Comparison of ENCODE assay signal across 11 cellular contexts in genomic region chr1:155008015-155008941, GRCh38. TPM values are rescaled to one million over a fixed set of nuclear protein-coding genes. Genes with fewer than 3 reads are reported as not detected.
DNase-seq lines count a peak whose midpoint lies in the region; ATAC-seq, FAIRE-seq and TF ChIP-seq lines count a peak whose summit lies in the region.
"Had no signal": no experiment of that assay in that cellular context is flagged by ENCODE, and none has a peak within 500 bp of the region (broad histone marks: within the 10 kb centered on the region; RNA-seq: fewer than 3 reads in every experiment).

No MANE protein-coding gene starts in this region.

- H3K4me1 ChIP-seq in mucosa of descending colon (ENCODE audit: low read depth) (peaks cover 81% of the 10 kb centered on the region), tibial artery (peaks cover 0 to 92% (median 67%) of the 10 kb centered on the region in 4 donors)

- TF ChIP-seq CTCF in mucosa of descending colon (IDR thresholded peaks at IDR 0.05) = no peak
- TF ChIP-seq CTCF in tibial artery (IDR thresholded peaks at IDR 0.05) = no peak
- no peak for TF ChIP-seq CTCF in osteocyte (IDR thresholded peaks at IDR 0.05)
- no peak for TF ChIP-seq CTCF in D721Med (IDR thresholded peaks at IDR 0.05; ENCODE audit: insufficient read depth, missing control alignments)

- H3K4me1 Mint-ChIP-seq in osteocyte (ENCODE audit: unreplicated experiment) = peaks cover 31% of the 10 kb centered on the region

- H3K4me3 ChIP-seq in mucosa of descending colon (peak overlapping the region; percentile 5), tibial artery (peak overlapping the region; percentile 10 to 26)

- H3K27ac Mint-ChIP-seq in osteocyte (ENCODE audit: unreplicated experiment) = no peak overlapping the region
- H3K27ac Mint-ChIP-seq: memory B cell had no signal

- DNase-seq in activated CD4-positive, CD25-positive, alpha-beta regulatory T cell (lab: John Stamatoyannopoulos, UW) = no peak
- DNase-seq in mucosa of descending colon = peak; percentile 70 to 86 (median 76)
- DNase-seq in tibial artery = no peak
- DNase-seq in osteocyte (ENCODE audit: extremely low spot score, unreplicated experiment) = no peak
- no peak for DNase-seq in retina
- no peak for DNase-seq in D721Med (ENCODE audit: insufficient read length, low spot score)
- DNase-seq: NCI-H2171 treated with DMSO at 0.1 percent for 48 hours had no signal

- H3K36me3 ChIP-seq in mucosa of descending colon (ENCODE audit: low read depth) = no peaks in the 10 kb centered on the region
- peaks cover 0 to 9% (median 0%) of the 10 kb centered on the region in 3 donors for H3K36me3 ChIP-seq in tibial artery

- intact Hi-C loops in mucosa of descending colon (cut with DNase I, micrococcal nuclease) = no loop called here
- intact Hi-C loops in tibial artery (cut with DNase I; ENCODE audit: low total_unique reads) = no loop called here

- no peak overlapping the region for H3K4me3 Mint-ChIP-seq in osteocyte (ENCODE audit: unreplicated experiment)
- H3K4me3 Mint-ChIP-seq: memory B cell had no signal

- no peaks in the 10 kb centered on the region for H3K9me3 ChIP-seq in mucosa of descending colon
- H3K9me3 ChIP-seq in tibial artery = no peaks in the 10 kb centered on the region

- H3K9me3 Mint-ChIP-seq in osteocyte (ENCODE audit: unreplicated experiment) = no peaks in the 10 kb centered on the region
- H3K9me3 Mint-ChIP-seq: memory B cell had no signal

- FAIRE-seq in D721Med (lab: Jason Lieb, UNC) = no peak

- H3K27ac ChIP-seq in angular gyrus (ENCODE audit: low read depth, low read length) (peak overlapping the region; percentile 98), tibial artery (peak overlapping the region; percentile 95 to 96)

- H3K27me3 ChIP-seq in tibial artery = no peaks in the 10 kb centered on the region

- ATAC-seq in activated CD4-positive, CD25-positive, alpha-beta regulatory T cell treated with anti-CD3 and anti-CD28 coated beads, Interleukin-2, amount 50 U/mL, for 24 hours = peak; percentile 10 to 28
- ATAC-seq in mucosa of descending colon = peak; percentile 49

- peaks cover 2% of the 10 kb centered on the region for H3K36me3 Mint-ChIP-seq in osteocyte (ENCODE audit: unreplicated experiment)

- no peaks in the 10 kb centered on the region for H3K27me3 Mint-ChIP-seq in osteocyte (ENCODE audit: unreplicated experiment)
- H3K27me3 Mint-ChIP-seq: memory B cell had no signal

RNA-seq across cellular contexts. Expression of gene ZBTB7B, which starts 5.7 kb away (rescaled TPM):
- total RNA-seq in mucosa of descending colon (100 to 1,000 TPM; 175 to 313 (median 255) TPM), osteocyte (34.4 and 37.8 TPM in 2 replicates)

RNA-seq across cellular contexts. Expression of gene LENEP, which starts 14.9 kb away (rescaled TPM):
- total RNA-seq in mucosa of descending colon = under 1 TPM in 2 of 3 donors, not detected in 1; 0.60 to 0.76 TPM
- not detected in 2 replicates for total RNA-seq in osteocyte
- total RNA-seq: aorta had no signal

RNA-seq across cellular contexts. Expression of gene FLAD1, which starts 25.1 kb away (rescaled TPM):
- 10 to 100 TPM; 28.4 to 40.4 (median 31.2) TPM for total RNA-seq in mucosa of descending colon
- total RNA-seq in osteocyte = 30.2 and 31.2 TPM in 2 replicates

RNA-seq across cellular contexts. Expression of gene DCST2, which starts 25.3 kb away (rescaled TPM):
- total RNA-seq in mucosa of descending colon = 1 to 10 TPM; 1.7 to 3.3 (median 2.3) TPM
- total RNA-seq in osteocyte = 0.75 and 1.0 TPM in 2 replicates

RNA-seq across cellular contexts. Expression of gene DCST1, which starts 25.3 kb away (rescaled TPM):
- total RNA-seq in mucosa of descending colon (under 1 TPM in 2 of 3 donors, not detected in 1; 0.19 to 0.20 TPM), osteocyte (not detected in 2 replicates)

Comparison
In these comparisons a context has a peak if more than half of its experiments do, and no peak if none do; other contexts are left out.
1. DNase-seq: peak in mucosa of descending colon (3 of 3); none in activated CD4-positive, CD25-positive, alpha-beta regulatory T cell (0 of 4), tibial artery (0 of 2), osteocyte (single experiment), retina (single experiment) and D721Med (single experiment).